8 cellular contexts compared by ENCODE assay signal in the genomic region with DNA sequence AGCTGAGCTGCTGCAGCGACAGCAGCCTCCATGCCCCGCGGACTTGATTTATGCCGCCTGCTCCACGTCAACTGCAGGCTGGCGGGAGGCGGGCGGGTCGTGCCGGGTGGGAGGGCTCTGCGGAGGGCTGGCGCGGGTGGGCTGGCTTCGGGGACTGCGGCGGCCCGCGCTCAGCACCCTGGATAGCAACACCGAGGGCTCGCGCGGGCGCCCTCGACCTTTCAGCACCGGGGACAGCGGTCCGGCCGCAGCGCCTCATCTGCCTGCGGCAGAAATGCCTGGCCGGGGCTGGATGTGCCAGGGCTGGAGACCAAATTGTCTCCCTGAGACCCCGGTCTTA. TPM values are rescaled to one million over a fixed set of nuclear protein-coding genes. Genes with fewer than 3 reads are reported as not detected.
DNase-seq lines count a peak whose midpoint lies in the region; ATAC-seq and TF ChIP-seq lines count a peak whose summit lies in the region.

No MANE protein-coding gene starts in this region.

- 1% methylated on average over 32 of the region's 32 CpGs for WGBS in HUES64
- WGBS in tibial nerve, 2 donors, result 3 to 13% methylated on average over 20 to 24 of the region's 32 CpGs

- POLR2A ChIA-PET in AG04450 (lab: Yijun Ruan, JAX), result no interaction called here

- H3K27ac ChIP-seq in AG04450 (ENCODE audit: low read depth, low read length) (no peak overlapping the region), HUES64 (ENCODE audit: low read depth, low read length) (no peak overlapping the region), RWPE2 (ENCODE audit: poor library complexity, severe bottlenecking) (no peak overlapping the region), tibial nerve (no peak overlapping the region)

- no peaks in the 10 kb centered on the region for H3K36me3 ChIP-seq in HUES64 (ENCODE audit: insufficient read depth, low read length)
- no peaks in the 10 kb centered on the region for H3K36me3 ChIP-seq in RWPE2 (ENCODE audit: low read depth)
- H3K36me3 ChIP-seq in tibial nerve, result no peaks in the 10 kb centered on the region

- ATAC-seq in GM19351 (IDR thresholded peaks at IDR 0.05; ENCODE audit: unreplicated experiment) (peak; percentile 67), RWPE2 (ENCODE audit: low read depth) (peak; percentile 54)

- H3K9ac ChIP-seq in HUES64 (ENCODE audit: low read depth, low read length), result no peak overlapping the region

- H3K4me1 ChIP-seq in HUES64 (ENCODE audit: insufficient read depth, low read length) (peaks cover 11% of the 10 kb centered on the region), RWPE2 (ENCODE audit: insufficient read depth, poor library complexity, severe bottlenecking) (no peaks in the 10 kb centered on the region), tibial nerve (peaks cover 0 to 22% (median 4%) of the 10 kb centered on the region in 4 donors)

- peak in 1 of 2 donors; percentile 38 for TF ChIP-seq EP300 in tibial nerve (IDR thresholded peaks at IDR 0.05)

- DNase-seq in AG04450 (ENCODE audit: low read depth, low spot score), result no peak
- DNase-seq in RWPE2 (ENCODE audit: low spot score), result peak; percentile 78
- peak; percentile 39 for DNase-seq in activated gamma-delta T cell (lab: John Stamatoyannopoulos, UW)
- peak; percentile 35 for DNase-seq in foreskin melanocyte
- peak; percentile 6 to 84 (median 66) for DNase-seq in nucleus accumbens (lab: John Stamatoyannopoulos, UW)
- peak; percentile 30 to 61 for DNase-seq in tibial nerve (ENCODE audit: low spot score in 2 of 2)

- peak overlapping the region; percentile 69 for H3K4me3 ChIP-seq in AG04450 (ENCODE audit: low read depth, low read length)
- peak overlapping the region; percentile 77 for H3K4me3 ChIP-seq in HUES64 (ENCODE audit: low read length)
- H3K4me3 ChIP-seq in RWPE2 (ENCODE audit: severe bottlenecking), result peak overlapping the region; percentile 36
- H3K4me3 ChIP-seq in tibial nerve, result peak overlapping the region in 1 of 4 donors; percentile 28

- no peaks in the 10 kb centered on the region; the same call in 1 of the 2 replicates for H3K9me3 ChIP-seq in AG04450 (ENCODE audit: control insufficient read depth, insufficient read depth, low read length)
- H3K9me3 ChIP-seq in HUES64 (ENCODE audit: insufficient read depth, low read depth, low read length), result no peaks in the 10 kb centered on the region
- H3K9me3 ChIP-seq in RWPE2 (ENCODE audit: severe bottlenecking), result no peaks in the 10 kb centered on the region
- no peaks in the 10 kb centered on the region for H3K9me3 ChIP-seq in tibial nerve

- no peak for TF ChIP-seq POLR2A in tibial nerve (IDR thresholded peaks at IDR 0.05)

- CTCF ChIA-PET in AG04450 (lab: Charles Lee), result interaction anchor here (0.7 to 1.1 kb wide), 2 partner anchors 207 to 208 kb away, joined by 3 read pairs; no protein-coding TSS in a partner anchor

- H3K27me3 ChIP-seq in AG04450 (ENCODE audit: control insufficient read depth, insufficient read depth, low read length) (no peaks in the 10 kb centered on the region), HUES64 (ENCODE audit: insufficient read depth, low read length) (peaks cover 47% of the 10 kb centered on the region), RWPE2 (ENCODE audit: insufficient read depth, poor library complexity, severe bottlenecking) (peaks cover 17% of the 10 kb centered on the region), tibial nerve (peaks cover 0 to 39% of the 10 kb centered on the region in 2 donors)

- TF ChIP-seq CTCF in AG04450 (IDR thresholded peaks at IDR 0.05; ENCODE audit: low read depth, low read length) (no peak), RWPE2 (IDR thresholded peaks at IDR 0.05; ENCODE audit: poor library complexity, severe bottlenecking) (no peak), tibial nerve (IDR thresholded peaks at IDR 0.05) (no peak)

RNA-seq across cellular contexts. Expression of a gene that starts 0.8 kb away (rescaled TPM):
- polyA plus RNA-seq in AG04450 (2011; rRNA removed), result 5.3 and 6.6 TPM in 2 replicates
- 3.1 and 8.3 TPM in 2 replicates for polyA minus RNA-seq in AG04450 (2011; rRNA and poly(A)+ RNA removed)
- 0.45 TPM for polyA plus RNA-seq in HUES64 (2013, experiment 1 of 2)
- 1.3 TPM for polyA plus RNA-seq in HUES64 (2013, experiment 2 of 2)
- total RNA-seq in tibial nerve, result under 1 TPM in 2 of 4 donors, not detected in 2; 0.22 to 0.39 TPM
